In the genomic region with DNA sequence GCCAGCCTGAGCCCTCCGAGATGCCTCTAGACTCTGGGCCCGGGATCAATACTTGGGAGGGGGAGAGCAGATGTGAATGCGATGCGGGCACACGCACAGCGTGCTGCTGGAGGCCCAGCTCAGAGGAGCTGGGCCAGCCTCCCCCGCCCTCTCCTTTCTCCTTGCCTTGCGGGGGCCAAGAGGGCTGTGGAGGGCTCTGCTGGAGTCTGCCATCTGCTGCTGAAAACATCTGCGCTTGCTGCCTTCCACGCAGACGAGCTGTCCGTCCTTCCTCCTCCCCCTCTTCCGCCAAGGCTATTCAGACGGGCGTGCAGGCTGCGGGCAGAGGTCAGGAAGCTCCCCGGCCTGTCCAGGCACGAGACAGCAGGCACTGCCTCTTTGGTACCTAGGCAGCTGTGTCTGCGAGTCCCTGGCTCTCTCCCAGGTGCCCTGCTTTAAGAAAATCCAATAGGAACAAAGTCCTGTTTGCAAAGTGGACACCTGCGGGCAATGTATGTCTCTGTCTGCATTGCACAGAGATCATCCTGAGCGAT, we compare ENCODE assay signal across 9 cellular contexts.
DNase-seq lines count a peak whose midpoint lies in the region; ATAC-seq and TF ChIP-seq lines count a peak whose summit lies in the region.
"Had no signal": no experiment of that assay in that cellular context is flagged by ENCODE, and none has a peak within 500 bp of the region (broad histone marks: within the 10 kb centered on the region; RNA-seq: fewer than 3 reads in every experiment).

No MANE protein-coding gene starts in this region.

- BruUV-seq in Calu3 (replicated peaks; lab: Mats Ljungman, UMichigan) = no TSS peak

- H3K9me3 ChIP-seq in effector memory CD4-positive, alpha-beta T cell (ENCODE audit: control insufficient read depth, low read length) = no peaks in the 10 kb centered on the region

- H3K4me1 Mint-ChIP-seq in Calu3 (ENCODE audit: low read depth, unreplicated experiment) = peaks cover 32% of the 10 kb centered on the region
- peaks cover 56% of the 10 kb centered on the region for H3K4me1 Mint-ChIP-seq in brain

- intact Hi-C loops in Calu3 (cut with micrococcal nuclease; ENCODE audit: unreplicated experiment) = no loop called here

- TF ChIP-seq CTCF in Calu3 (IDR thresholded peaks at IDR 0.05; ENCODE audit: unreplicated experiment) (no peak), brain (conservative IDR thresholded peaks at IDR 0.05) (peak in 1 of 2 experiments; percentile 17)

- H3K4me1 ChIP-seq in effector memory CD4-positive, alpha-beta T cell (ENCODE audit: control insufficient read depth, insufficient read depth, low read length, poor library complexity, severe bottlenecking) = no peaks in the 10 kb centered on the region

- DNase-seq in Calu3 = no peak
- DNase-seq in NCI-H146 treated with DMSO at 0.1 percent for 48 hours (lab: John Stamatoyannopoulos, UW; ENCODE audit: unreplicated experiment) = peak; percentile 51
- DNase-seq in myocyte (ENCODE audit: low read depth) = peak; percentile 57
- no peak for DNase-seq in effector memory CD4-positive, alpha-beta T cell
- DNase-seq in NCI-H226 = no peak
- no peak for DNase-seq in middle frontal gyrus (ENCODE audit: extremely low spot score, low spot score)
- DNase-seq: activated CD4-positive, alpha-beta T cell treated with anti-CD3 and anti-CD28 coated beads, Interleukin-2, amount 50 U/mL, for 1 hour had no signal

- no peaks in the 10 kb centered on the region for H3K36me3 ChIP-seq in effector memory CD4-positive, alpha-beta T cell (ENCODE audit: control insufficient read depth, insufficient read depth, low read length)

- H3K27ac Mint-ChIP-seq in Calu3 (ENCODE audit: unreplicated experiment) (no peak overlapping the region), brain (peak overlapping the region in 4 of 5 experiments; percentile 35 to 77 (median 60))

- CTCF ChIA-PET in Calu3 (lab: Charles Lee) = no interaction called here

- no peaks in the 10 kb centered on the region for H3K27me3 ChIP-seq in effector memory CD4-positive, alpha-beta T cell (replicated peaks; ENCODE audit: control insufficient read depth, insufficient read depth, low read length, poor library complexity, severe bottlenecking)

- no peak overlapping the region for H3K27ac ChIP-seq in effector memory CD4-positive, alpha-beta T cell (ENCODE audit: insufficient read depth, low read length, poor library complexity, severe bottlenecking)

- peaks cover 91% of the 10 kb centered on the region for H3K27me3 Mint-ChIP-seq in Calu3 (ENCODE audit: unreplicated experiment)
- H3K27me3 Mint-ChIP-seq in brain = peaks cover 2% of the 10 kb centered on the region

- H3K9me3 Mint-ChIP-seq in Calu3 (ENCODE audit: low read depth, unreplicated experiment) = no peaks in the 10 kb centered on the region
- H3K9me3 Mint-ChIP-seq in brain = peaks cover 0 to 8% (median 5%) of the 10 kb centered on the region in 5 experiments

- H3K36me3 Mint-ChIP-seq in Calu3 (ENCODE audit: insufficient read depth, unreplicated experiment) (no peaks in the 10 kb centered on the region), brain (no peaks in the 10 kb centered on the region)

- H3K4me3 ChIP-seq in effector memory CD4-positive, alpha-beta T cell (ENCODE audit: insufficient read depth, low read depth, low read length, poor library complexity, severe bottlenecking) = no peak overlapping the region

- no peak for ATAC-seq in HG03342 (IDR thresholded peaks at IDR 0.05; ENCODE audit: unreplicated experiment)

- H3K4me3 Mint-ChIP-seq in Calu3 (ENCODE audit: low read depth, unreplicated experiment) (peak overlapping the region; percentile 44), brain (peak overlapping the region in 4 of 5 experiments; percentile 21 to 67 (median 50))

Comparison
In these comparisons a context has a peak if more than half of its experiments do, and no peak if none do; other contexts are left out.
1. DNase-seq: peak in NCI-H146 treated with DMSO at 0.1 percent for 48 hours (single experiment) and myocyte (single experiment); none in Calu3 (single experiment), effector memory CD4-positive, alpha-beta T cell (0 of 3), NCI-H226 (single experiment) and middle frontal gyrus (single experiment).